In the genomic region with DNA sequence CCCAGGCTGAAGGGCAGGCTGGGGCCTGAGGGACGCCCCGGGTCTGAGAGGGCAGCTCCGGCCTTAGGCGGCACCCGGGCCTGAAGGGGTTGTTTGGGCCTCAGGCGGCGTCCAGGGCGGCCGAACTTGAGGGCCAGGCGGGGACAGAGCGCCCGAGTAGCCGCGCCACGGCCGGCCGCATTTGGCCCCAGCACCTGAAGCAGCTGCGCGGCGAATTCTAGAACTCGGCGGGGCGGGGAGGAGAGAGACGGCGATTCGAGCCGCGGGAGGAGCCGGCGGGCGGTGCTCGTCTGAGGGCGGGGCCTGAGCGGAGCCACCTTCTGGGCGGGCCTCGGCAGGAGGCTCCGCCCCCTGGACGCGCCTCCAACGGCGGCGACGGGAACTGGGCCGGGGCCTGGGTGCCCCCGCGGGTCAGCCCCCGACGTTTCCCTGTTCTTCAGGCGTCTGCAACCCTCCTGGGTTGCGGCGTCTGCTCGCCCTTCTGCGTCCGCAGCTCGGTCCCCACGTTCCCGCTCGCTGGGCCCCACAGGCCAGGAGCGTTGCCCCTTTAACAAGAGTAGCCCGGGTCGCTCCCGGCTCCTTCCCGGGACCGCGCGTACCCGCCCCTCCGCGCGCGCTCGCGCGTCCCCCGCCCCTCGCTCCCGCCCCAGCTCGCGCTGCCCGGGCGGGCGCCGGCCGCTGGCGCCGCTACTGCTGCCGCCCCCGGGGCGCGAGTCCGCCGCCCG, we compare ENCODE assay signal across 8 cellular contexts. TPM values are rescaled to one million over a fixed set of nuclear protein-coding genes. Genes with fewer than 3 reads are reported as not detected.
A peak's percentile ranks its signal among the peaks of the same experiment; 100 is the strongest.
DNase-seq lines count a peak whose midpoint lies in the region; ATAC-seq and TF ChIP-seq lines count a peak whose summit lies in the region.

A gene with protein sequence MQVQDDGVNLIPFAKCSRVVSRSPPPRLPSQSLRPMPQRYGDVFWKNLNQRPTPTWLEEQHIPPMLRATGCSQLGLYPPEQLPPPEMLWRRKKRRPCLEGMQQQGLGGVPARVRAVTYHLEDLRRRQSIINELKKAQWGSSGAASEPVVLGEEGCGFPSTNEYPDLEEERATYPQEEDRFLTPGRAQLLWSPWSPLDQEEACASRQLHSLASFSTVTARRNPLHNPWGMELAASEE (minus strand): TSS at position 221 of the 725 bp plus-strand sequence. CDS start 3,085 bp downstream, outside the sequence.
A gene (plus strand): TSS at position 649 of the 725 bp plus-strand sequence. CDS start 2,297 bp downstream, outside the sequence.

- no peaks in the 10 kb centered on the region for H3K9me3 Mint-ChIP-seq in dendritic cell treated with granulocyte-macrophage colony-stimulating factor and Interleukin-4, amounts not matched to agents 40 ng/mL and 50 ng/mL, for 4 days

- H3K27ac ChIP-seq in right lobe of liver: peak within 1 kb of the TSS; percentile 78 to 84 (median 82)

- H3K27me3 ChIP-seq in BE2C (no peaks in the 10 kb centered on the region), right lobe of liver (no peaks in the 10 kb centered on the region)

- H3K36me3 Mint-ChIP-seq in dendritic cell treated with granulocyte-macrophage colony-stimulating factor and Interleukin-4, amounts not matched to agents 40 ng/mL and 50 ng/mL, for 4 days (ENCODE audit: low read depth): peaks cover 47% of the 10 kb centered on the region

- TF ChIP-seq CTCF in BE2C (IDR thresholded peaks at IDR 0.05; ENCODE audit: low read depth, low read length) (no peak), right lobe of liver (IDR thresholded peaks at IDR 0.05) (peak in 1 of 4 donors; percentile 28)

- TF ChIP-seq POLR2A in GM19099 (IDR thresholded peaks at IDR 0.05; ENCODE audit: extremely low read depth, insufficient read length, low read depth) (peak; percentile 64), right lobe of liver (IDR thresholded peaks at IDR 0.05) (peak; percentile 70)

- intact Hi-C loops in dendritic cell treated with granulocyte-macrophage colony-stimulating factor and Interleukin-4, amounts not matched to agents 40 ng/mL and 50 ng/mL, for 4 days (cut with micrococcal nuclease): no loop called here
- intact Hi-C loops in right lobe of liver (cut with DNase I): no loop called here

- peaks cover 38% of the 10 kb centered on the region for H3K4me1 Mint-ChIP-seq in dendritic cell treated with granulocyte-macrophage colony-stimulating factor and Interleukin-4, amounts not matched to agents 40 ng/mL and 50 ng/mL, for 4 days (ENCODE audit: low read depth)

- H3K4me1 ChIP-seq in BE2C: no peaks in the 10 kb centered on the region
- H3K4me1 ChIP-seq in right lobe of liver: peaks cover 0 to 14% (median 6%) of the 10 kb centered on the region in 4 donors

- 0% methylated on average over 4 of the region's 93 CpGs for WGBS in right lobe of liver (ENCODE audit: insufficient coverage, low coverage, low lambda C conversion rate, missing lambda C conversion rate)

- H3K9me3 ChIP-seq in BE2C (no peaks in the 10 kb centered on the region), right lobe of liver (no peaks in the 10 kb centered on the region)

- peak; percentile 87 for ATAC-seq in HG03354 (IDR thresholded peaks at IDR 0.05; ENCODE audit: poor library complexity, severe bottlenecking, unreplicated experiment)
- ATAC-seq in right lobe of liver: peak; percentile 89 to 94 (median 92)

- H3K4me3 ChIP-seq in BE2C (ENCODE audit: low read depth, low read length): peak within 1 kb of the TSS; percentile 56
- H3K4me3 ChIP-seq in right lobe of liver: peak within 1 kb of the TSS; percentile 95 to 99 (median 96)

- H3K36me3 ChIP-seq in BE2C (no peaks in the 10 kb centered on the region), right lobe of liver (peaks cover 2 to 18% (median 9%) of the 10 kb centered on the region in 4 donors)

- H3K27me3 Mint-ChIP-seq in dendritic cell treated with granulocyte-macrophage colony-stimulating factor and Interleukin-4, amounts not matched to agents 40 ng/mL and 50 ng/mL, for 4 days: peaks cover 27% of the 10 kb centered on the region

- H3K4me3 Mint-ChIP-seq in dendritic cell treated with granulocyte-macrophage colony-stimulating factor and Interleukin-4, amounts not matched to agents 40 ng/mL and 50 ng/mL, for 4 days: peak within 1 kb of the TSS; percentile 95

- DNase-seq in BE2C: peak; percentile 87
- peak; percentile 64 for DNase-seq in NCI-H526 treated with DMSO at 0.1 percent for 48 hours (lab: John Stamatoyannopoulos, UW)
- peak; percentile 80 to 82 for DNase-seq in activated CD4-positive, alpha-beta T cell treated with anti-CD3 and anti-CD28 coated beads, Interleukin-2, amount 50 U/mL, for 24 hours (ENCODE audit: low read depth in 1 of 2, low spot score in 1 of 2)
- DNase-seq in right lobe of liver: peak; percentile 97
- DNase-seq in stimulated activated CD4-positive, alpha-beta T cell treated with anti-CD3 and anti-CD28 coated beads, Interleukin-4, amount 100 ng/mL, for 24 hours: peak; percentile 89

- H3K27ac Mint-ChIP-seq in dendritic cell treated with granulocyte-macrophage colony-stimulating factor and Interleukin-4, amounts not matched to agents 40 ng/mL and 50 ng/mL, for 4 days: peak within 1 kb of the TSS; percentile 89

RNA-seq across cellular contexts. Expression of the first gene that starts in this region (rescaled TPM):
- polyA plus RNA-seq in BE2C (2012; ENCODE audit: insufficient read depth, insufficient read length, low read depth): 0.45 TPM
- total RNA-seq in right lobe of liver: 1 to 10 TPM in 2 of 6 experiments, under 1 TPM in 3, not detected in 1; 0.83 to 1.3 (median 0.97) TPM

RNA-seq across cellular contexts. Expression of the second gene that starts in this region (rescaled TPM):
- polyA plus RNA-seq in BE2C (2012; ENCODE audit: insufficient read depth, insufficient read length, low read depth): 6.8 TPM
- 100 to 1,000 TPM in 3 of 6 experiments, 10 to 100 TPM in 3; 59.8 to 112 (median 99.3) TPM for total RNA-seq in right lobe of liver

Comparison
In these comparisons a context has a peak if more than half of its experiments do, and no peak if none do; other contexts are left out.
1. Peak in every context shown above with its lines: DNase-seq, ATAC-seq, H3K4me3 ChIP-seq and H3K27ac ChIP-seq.